18 cellular contexts compared by ENCODE assay signal in the genomic region with DNA sequence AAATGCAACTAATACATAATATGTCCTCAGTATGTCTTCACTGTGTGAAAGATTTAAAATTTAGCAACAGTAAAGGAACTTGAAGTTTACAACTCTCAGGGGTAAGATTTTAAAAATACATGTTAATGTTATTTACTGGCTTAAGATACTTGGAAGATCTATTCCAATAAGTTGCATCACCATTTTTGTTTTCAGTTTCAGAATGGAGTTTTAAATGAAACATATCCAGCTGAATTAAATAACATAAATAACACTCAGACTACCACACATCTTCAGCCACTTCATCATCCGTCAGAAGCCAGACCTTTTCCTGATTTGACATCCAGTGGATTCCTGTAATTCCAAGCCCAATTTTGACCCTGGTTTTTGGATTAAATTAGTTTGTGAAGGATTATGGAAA.
"Had no signal": no experiment of that assay in that cellular context is flagged by ENCODE, and none has a peak within 500 bp of the region (broad histone marks: within the 10 kb centered on the region; RNA-seq: fewer than 3 reads in every experiment).

No MANE protein-coding gene starts in this region.

- H3K4me1 ChIP-seq: pancreas had no signal

- H3K9me3 ChIP-seq: gastrocnemius medialis, pancreas, stomach had no signal

- H3K27ac Mint-ChIP-seq: brain; dendritic cell treated with granulocyte-macrophage colony-stimulating factor and Interleukin-4, amounts not matched to agents 40 ng/mL and 50 ng/mL, for 4 days; endodermal cell had no signal

- ATAC-seq: gastrocnemius medialis, left ventricle myocardium superior, pancreas had no signal

- DNase-seq: activated CD4-positive, alpha-beta T cell treated with anti-CD3 and anti-CD28 coated beads, Interleukin-2, amount 50 U/mL, for 48 hours; activated CD4-positive, CD25-positive, alpha-beta regulatory T cell treated with anti-CD3 and anti-CD28 coated beads, Interleukin-2, amount 50 U/mL, for 72 hours; activated naive CD4-positive, alpha-beta T cell treated with Interleukin-2 at 50 U/mL for 16 hours; amniotic stem cell; endodermal cell; gastrocnemius medialis; kidney; left ventricle myocardium superior; pancreas; stimulated activated CD4-positive, alpha-beta T cell treated with anti-CD3 and anti-CD28 coated beads, Interleukin-15, amount 100 ng/mL, for 24 hours; stimulated activated CD4-positive, alpha-beta T cell treated with anti-CD3 and anti-CD28 coated beads, Interleukin-4, amount 100 ng/mL, for 24 hours; stomach; T-helper 2 cell had no signal

- H3K4me3 Mint-ChIP-seq: brain; central memory CD8-positive, alpha-beta T cell; dendritic cell treated with granulocyte-macrophage colony-stimulating factor and Interleukin-4, amounts not matched to agents 40 ng/mL and 50 ng/mL, for 4 days; endodermal cell; neural crest cell had no signal

- H3K4me1 Mint-ChIP-seq: brain; central memory CD8-positive, alpha-beta T cell; endodermal cell had no signal

- H3K27me3 ChIP-seq: gastrocnemius medialis, pancreas, stomach had no signal

- FAIRE-seq: kidney, pancreas, TTC549 had no signal

- H3K4me3 ChIP-seq: gastrocnemius medialis, pancreas, stomach had no signal

- H3K36me3 ChIP-seq: gastrocnemius medialis had no signal

- H3K9me3 Mint-ChIP-seq: brain; central memory CD8-positive, alpha-beta T cell; dendritic cell treated with granulocyte-macrophage colony-stimulating factor and Interleukin-4, amounts not matched to agents 40 ng/mL and 50 ng/mL, for 4 days; endodermal cell had no signal

- H3K27me3 Mint-ChIP-seq: brain; central memory CD8-positive, alpha-beta T cell; dendritic cell treated with granulocyte-macrophage colony-stimulating factor and Interleukin-4, amounts not matched to agents 40 ng/mL and 50 ng/mL, for 4 days had no signal

- H3K27ac ChIP-seq: gastrocnemius medialis, pancreas had no signal
